ENCODE assay signal across 17 cellular contexts in genomic region chr9:134469041-134469875, GRCh38.
DNase-seq lines count a peak whose midpoint lies in the region; ATAC-seq, FAIRE-seq and TF ChIP-seq lines count a peak whose summit lies in the region.
"Had no signal": no experiment of that assay in that cellular context is flagged by ENCODE, and none has a peak within 500 bp of the region (broad histone marks: within the 10 kb centered on the region; RNA-seq: fewer than 3 reads in every experiment).

No MANE protein-coding gene starts in this region.

- no peak overlapping the region for H3K4me3 Mint-ChIP-seq in immature natural killer cell
- H3K4me3 Mint-ChIP-seq: activated CD4-positive, alpha-beta T cell treated with anti-CD3 and anti-CD28 coated beads, Interleukin-2, amount 10 ng/mL, durations not matched to agents 24 days and 14 days; activated naive CD8-positive, alpha-beta T cell treated with anti-CD3 and anti-CD28 coated beads, Interleukin-2, amount 50 U/mL, for 24 hours had no signal

- H3K27ac ChIP-seq in psoas muscle, result no peak overlapping the region
- H3K27ac ChIP-seq: epithelial cell of prostate, parathyroid adenoma, SJCRH30 had no signal

- peaks cover 0 to 2% of the 10 kb centered on the region in 2 donors for H3K4me1 Mint-ChIP-seq in immature natural killer cell
- H3K4me1 Mint-ChIP-seq: activated CD4-positive, alpha-beta T cell treated with anti-CD3 and anti-CD28 coated beads, Interleukin-2, amount 10 ng/mL, durations not matched to agents 24 days and 14 days; activated naive CD8-positive, alpha-beta T cell treated with anti-CD3 and anti-CD28 coated beads, Interleukin-2, amount 50 U/mL, for 24 hours had no signal

- no peaks in the 10 kb centered on the region for H3K9me3 ChIP-seq in psoas muscle
- H3K9me3 ChIP-seq: SJCRH30 had no signal

- H3K36me3 Mint-ChIP-seq in immature natural killer cell, result no peaks in the 10 kb centered on the region

- H3K27me3 ChIP-seq in psoas muscle (ENCODE audit: insufficient read depth in 3 of 3, low read length in 2 of 3), result no peaks in the 10 kb centered on the region
- H3K27me3 ChIP-seq: SJCRH30 had no signal

- H3K27me3 Mint-ChIP-seq in immature natural killer cell (ENCODE audit: low read depth in 3 of 3), result peaks cover 0 to 3% (median 2%) of the 10 kb centered on the region in 3 donors
- H3K27me3 Mint-ChIP-seq: activated CD4-positive, alpha-beta T cell treated with anti-CD3 and anti-CD28 coated beads, Interleukin-2, amount 10 ng/mL, durations not matched to agents 24 days and 14 days; activated naive CD8-positive, alpha-beta T cell treated with anti-CD3 and anti-CD28 coated beads, Interleukin-2, amount 50 U/mL, for 24 hours had no signal

- no peaks in the 10 kb centered on the region for H3K4me1 ChIP-seq in psoas muscle
- H3K4me1 ChIP-seq: parathyroid adenoma, SJCRH30 had no signal

- ATAC-seq in sciatic nerve, result peak; percentile 49
- no peak for ATAC-seq in psoas muscle
- ATAC-seq: activated naive CD8-positive, alpha-beta T cell treated with anti-CD3 and anti-CD28 coated beads, Interleukin-2, amount 50 U/mL, for 24 hours had no signal

- 59 to 64% methylated on average over 19 to 22 of the region's 22 CpGs for WGBS in lower leg skin, 2 donors
- WGBS in psoas muscle, 3 donors, result 56 to 62% (median 59%) methylated on average over 20 to 22 of the region's 22 CpGs

- TF ChIP-seq CTCF in astrocyte of the spinal cord (IDR thresholded peaks at IDR 0.05; ENCODE audit: low read depth, low read length), result no peak
- no peak for TF ChIP-seq CTCF in lower leg skin (IDR thresholded peaks at IDR 0.05)
- no peak for TF ChIP-seq CTCF in psoas muscle (IDR thresholded peaks at IDR 0.05)

- no peak for TF ChIP-seq POLR2A in lower leg skin (IDR thresholded peaks at IDR 0.05)

- intact Hi-C loops in sciatic nerve (cut with DNase I) (no loop called here), lower leg skin (cut with DNase I; ENCODE audit: low total_unique reads) (no loop called here), psoas muscle (cut with DNase I) (no loop called here)

- no peak for FAIRE-seq in GM19239 (lab: Jason Lieb, UNC)
- FAIRE-seq: colon had no signal

- H3K4me3 ChIP-seq in astrocyte of the spinal cord (ENCODE audit: low read depth, low read length) (no peak overlapping the region), lower leg skin (ENCODE audit: low read depth, poor library complexity, severe bottlenecking) (no peak overlapping the region), psoas muscle (no peak overlapping the region)
- H3K4me3 ChIP-seq: SJCRH30 had no signal

- H3K9me3 Mint-ChIP-seq in immature natural killer cell, result no peaks in the 10 kb centered on the region
- H3K9me3 Mint-ChIP-seq: activated CD4-positive, alpha-beta T cell treated with anti-CD3 and anti-CD28 coated beads, Interleukin-2, amount 10 ng/mL, durations not matched to agents 24 days and 14 days; activated naive CD8-positive, alpha-beta T cell treated with anti-CD3 and anti-CD28 coated beads, Interleukin-2, amount 50 U/mL, for 24 hours had no signal

- H3K36me3 ChIP-seq in psoas muscle (ENCODE audit: insufficient read depth in 1 of 2, low read depth in 1 of 2), result no peaks in the 10 kb centered on the region
- H3K36me3 ChIP-seq: SJCRH30 had no signal

- peak; percentile 73 for DNase-seq in AG08396 (ENCODE audit: low spot score)
- peak; percentile 33 for DNase-seq in astrocyte of the spinal cord (ENCODE audit: low read depth, low spot score)
- peak; percentile 50 for DNase-seq in hepatic stellate cell (ENCODE audit: low spot score)
- DNase-seq in sciatic nerve (ENCODE audit: low spot score), result no peak
- DNase-seq in lower leg skin (ENCODE audit: low spot score in 2 of 2), result no peak
- no peak for DNase-seq in psoas muscle
- DNase-seq in GM19239 (ENCODE audit: insufficient read length, low spot score), result no peak
- DNase-seq in immature natural killer cell, result no peak
- DNase-seq: activated CD4-positive, alpha-beta T cell treated with anti-CD3 and anti-CD28 coated beads, Interleukin-2, amount 10 ng/mL, durations not matched to agents 24 days and 14 days; activated naive CD8-positive, alpha-beta T cell treated with anti-CD3 and anti-CD28 coated beads, Interleukin-2, amount 50 U/mL, for 24 hours; activated T-cell treated with anti-CD3 and anti-CD28 coated beads, Interleukin-2, amount 50 U/mL, for 1 hour; midbrain; SJCRH30; T1000 had no signal

- no peak overlapping the region for H3K27ac Mint-ChIP-seq in immature natural killer cell
- H3K27ac Mint-ChIP-seq: activated CD4-positive, alpha-beta T cell treated with anti-CD3 and anti-CD28 coated beads, Interleukin-2, amount 10 ng/mL, durations not matched to agents 24 days and 14 days; activated naive CD8-positive, alpha-beta T cell treated with anti-CD3 and anti-CD28 coated beads, Interleukin-2, amount 50 U/mL, for 24 hours had no signal

- in situ Hi-C loops in astrocyte of the spinal cord (cut with HindIII; ENCODE audit: low sequenced_read_pairs), result no loop called here

Comparison
In these comparisons a context has a peak if more than half of its experiments do, and no peak if none do; other contexts are left out.
1. DNase-seq: peak in AG08396 (single experiment), astrocyte of the spinal cord (single experiment) and hepatic stellate cell (single experiment); none in sciatic nerve (single experiment), lower leg skin (0 of 2), psoas muscle (0 of 2), GM19239 (single experiment) and immature natural killer cell (0 of 3).